In the genomic region with DNA sequence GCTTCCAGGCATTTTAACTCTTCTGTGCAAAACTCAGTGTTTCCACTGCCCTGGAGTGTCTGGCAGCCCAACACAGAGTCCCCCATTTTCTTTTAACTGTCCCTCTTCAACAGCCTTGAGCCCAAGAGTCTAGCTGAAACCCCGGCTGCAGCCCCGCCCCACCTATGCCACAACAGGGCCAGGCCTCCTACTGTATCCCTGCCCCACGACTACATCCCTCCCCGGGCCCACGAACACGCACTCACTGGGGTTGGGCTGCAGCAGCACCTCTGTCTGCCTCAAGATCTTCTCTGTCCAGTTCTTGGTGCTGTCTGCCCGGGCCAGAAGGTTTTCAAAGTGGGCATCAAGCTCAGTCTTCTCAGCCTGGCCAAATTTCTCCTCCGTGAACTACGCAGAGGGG, we compare ENCODE assay signal across 14 cellular contexts. TPM values are rescaled to one million over a fixed set of nuclear protein-coding genes. Genes with fewer than 3 reads are reported as not detected.
A peak's percentile ranks its signal among the peaks of the same experiment; 100 is the strongest.
DNase-seq lines count a peak whose midpoint lies in the region; ATAC-seq and TF ChIP-seq lines count a peak whose summit lies in the region.
"Had no signal": no experiment of that assay in that cellular context is flagged by ENCODE, and none has a peak within 500 bp of the region (broad histone marks: within the 10 kb centered on the region; RNA-seq: fewer than 3 reads in every experiment).

No MANE protein-coding gene starts in this region.

- H3K9me3 ChIP-seq in H9 (ENCODE audit: control insufficient read depth, low read depth, low read length) (no peaks in the 10 kb centered on the region), MM.1S (replicated peaks; ENCODE audit: insufficient read depth, low read length) (no peaks in the 10 kb centered on the region), endodermal cell (ENCODE audit: control insufficient read depth, low read length) (no peaks in the 10 kb centered on the region), psoas muscle (no peaks in the 10 kb centered on the region)
- no peaks in the 10 kb centered on the region for H3K9me3 ChIP-seq in CD4-positive, alpha-beta memory T cell (ENCODE audit: control insufficient read depth in 1 of 2, low read length in 2 of 2)
- H3K9me3 ChIP-seq: left ventricle myocardium inferior, suprapubic skin had no signal

- H4K8ac ChIP-seq in H9 (replicated peaks; ENCODE audit: insufficient read length, low read depth, low read length): no peak overlapping the region

- H3K27ac Mint-ChIP-seq in H9 (peak overlapping the region in 2 of 3 experiments; percentile 53 to 82; a peak in 3 of 7 replicates), endodermal cell (peak overlapping the region; percentile 66)
- peak overlapping the region in 2 of 7 donors; percentile 65 to 72 for H3K27ac Mint-ChIP-seq in CD4-positive, alpha-beta memory T cell

- H3K27me3 ChIP-seq in H9 (ENCODE audit: insufficient read depth, low read length) (no peaks in the 10 kb centered on the region), MM.1S (replicated peaks; ENCODE audit: insufficient read depth, low read length) (no peaks in the 10 kb centered on the region), endodermal cell (ENCODE audit: control insufficient read depth, insufficient read depth, low read length, poor library complexity, severe bottlenecking) (no peaks in the 10 kb centered on the region), psoas muscle (ENCODE audit: insufficient read depth in 3 of 3, low read length in 2 of 3) (no peaks in the 10 kb centered on the region)
- no peaks in the 10 kb centered on the region for H3K27me3 ChIP-seq in CD4-positive, alpha-beta memory T cell (ENCODE audit: insufficient read depth, low read length)
- H3K27me3 ChIP-seq: suprapubic skin had no signal

- no peak overlapping the region for H2BK5ac ChIP-seq in H9 (ENCODE audit: insufficient read length, low read length)

- peaks cover 27% of the 10 kb centered on the region for H3F3A ChIP-seq in MM.1S (ENCODE audit: insufficient read depth, low read length)

- no peak overlapping the region for H3K18ac ChIP-seq in H9 (ENCODE audit: insufficient read length, low read depth, low read length)

- H3K27ac ChIP-seq in H9 (ENCODE audit: insufficient read length, low read depth, low read length): no peak overlapping the region
- H3K27ac ChIP-seq in MM.1S (ENCODE audit: low read length): peak overlapping the region; percentile 80; the same call in 1 of the 2 replicates
- H3K27ac ChIP-seq in endodermal cell (ENCODE audit: low read depth, low read length): peak overlapping the region; percentile 17
- H3K27ac ChIP-seq in psoas muscle: peak overlapping the region; percentile 88
- no peak overlapping the region for H3K27ac ChIP-seq in CD4-positive, alpha-beta memory T cell (ENCODE audit: low read depth, low read length)
- H3K27ac ChIP-seq: left ventricle myocardium inferior, suprapubic skin had no signal

- TF ChIP-seq CTCF in H9 (conservative IDR thresholded peaks at IDR 0.05) (no peak), MM.1S (IDR thresholded peaks at IDR 0.05; ENCODE audit: low read length) (no peak), endodermal cell (conservative IDR thresholded peaks at IDR 0.05) (no peak), psoas muscle (IDR thresholded peaks at IDR 0.05) (no peak)

- peaks cover 11% of the 10 kb centered on the region for H3K79me1 ChIP-seq in H9 (ENCODE audit: insufficient read depth, low read depth, low read length, poor library complexity, severe bottlenecking)

- H3K79me2 ChIP-seq in H9 (ENCODE audit: insufficient read depth, low read length) (no peaks in the 10 kb centered on the region; the same call in 1 of the 2 replicates), MM.1S (ENCODE audit: low read length) (peaks cover 83% of the 10 kb centered on the region)

- intact Hi-C loops in psoas muscle (cut with DNase I): no loop called here
- intact Hi-C loops in CD4-positive, alpha-beta memory T cell (cut with micrococcal nuclease): no loop called here

- no peak for TF ChIP-seq POLR2A in GM18505 (IDR thresholded peaks at IDR 0.05; ENCODE audit: borderline replicate concordance, extremely low read depth, insufficient read depth, insufficient read length)

- no peak overlapping the region for H2BK12ac ChIP-seq in H9 (ENCODE audit: insufficient read length, low read depth, low read length)

- WGBS in H9 (ENCODE audit: extremely low coverage, insufficient read length, low lambda C conversion rate): no CpG with 5 or more reads among the region's 9 CpGs
- WGBS in endodermal cell (ENCODE audit: insufficient coverage in 1 of 2, insufficient read length in 1 of 2), 2 experiments: 90 to 92% methylated on average over 7 to 9 of the region's 9 CpGs
- WGBS in psoas muscle, 3 donors: 72 to 83% (median 76%) methylated on average over 9 of the region's 9 CpGs

- ATAC-seq in psoas muscle: no peak
- no peak for ATAC-seq in GM18505 (IDR thresholded peaks at IDR 0.05; ENCODE audit: unreplicated experiment)

- H3K14ac ChIP-seq in H9 (ENCODE audit: insufficient read depth, low read length): no peak overlapping the region

- no peak overlapping the region for H2BK120ac ChIP-seq in H9 (ENCODE audit: low read depth, low read length, poor library complexity, severe bottlenecking)

- H4K91ac ChIP-seq in H9 (ENCODE audit: insufficient read length, low read depth, low read length): no peak overlapping the region

- no peak overlapping the region for H4K5ac ChIP-seq in H9 (ENCODE audit: insufficient read length, low read depth, low read length)

- no peak overlapping the region for H3K23ac ChIP-seq in H9 (ENCODE audit: insufficient read length, low read depth, low read length)

- no peak overlapping the region for H3K4me2 ChIP-seq in H9 (ENCODE audit: insufficient read depth, insufficient read length, low read length)
- H3K4me2 ChIP-seq in MM.1S (ENCODE audit: low read depth, low read length): peak overlapping the region; percentile 60

- H2AFZ ChIP-seq in H9 (ENCODE audit: low read length) (no peak overlapping the region), MM.1S (ENCODE audit: low read length) (no peak overlapping the region)

- H3K56ac ChIP-seq in H9 (ENCODE audit: insufficient read length, low read depth, low read length): no peak overlapping the region

- H3K27me3 Mint-ChIP-seq in H9 (ENCODE audit: low read depth) (no peaks in the 10 kb centered on the region; the same call in 1 of the 2 replicates), endodermal cell (ENCODE audit: insufficient read depth) (no peaks in the 10 kb centered on the region)
- no peaks in the 10 kb centered on the region for H3K27me3 Mint-ChIP-seq in CD4-positive, alpha-beta memory T cell

- no peak overlapping the region for H3K4ac ChIP-seq in H9 (ENCODE audit: low read depth, low read length)

- H3K9ac ChIP-seq in H9 (ENCODE audit: extremely low read depth, insufficient read length, low read length): no peak overlapping the region
- peak overlapping the region; percentile 28; the same call in 1 of the 2 replicates for H3K9ac ChIP-seq in MM.1S (ENCODE audit: low read length)
- H3K9ac ChIP-seq in endodermal cell (ENCODE audit: extremely low read depth, low read length, poor library complexity, severe bottlenecking): no peak overlapping the region

- H3K4me3 ChIP-seq in MM.1S (ENCODE audit: low read length): 0 out of 2 replicates have a peak overlapping the region, but pooled peaks have one; percentile 2
- H3K4me3 ChIP-seq in endodermal cell (ENCODE audit: low read length): no peak overlapping the region
- H3K4me3 ChIP-seq in psoas muscle: no peak overlapping the region
- H3K4me3 ChIP-seq in CD4-positive, alpha-beta memory T cell (ENCODE audit: low read length in 2 of 2): no peak overlapping the region
- H3K4me3 ChIP-seq: left ventricle myocardium inferior, suprapubic skin had no signal

- H3K4me1 ChIP-seq in H9 (ENCODE audit: insufficient read depth, low read length): no peaks in the 10 kb centered on the region; the same call in 1 of the 2 replicates
- peaks cover 20% of the 10 kb centered on the region for H3K4me1 ChIP-seq in MM.1S (ENCODE audit: low read length)
- H3K4me1 ChIP-seq in endodermal cell (ENCODE audit: control insufficient read depth, insufficient read depth, low read length): no peaks in the 10 kb centered on the region
- H3K4me1 ChIP-seq in psoas muscle: peaks cover 22% of the 10 kb centered on the region
- peaks cover 13% of the 10 kb centered on the region for H3K4me1 ChIP-seq in CD4-positive, alpha-beta memory T cell (ENCODE audit: insufficient read depth, low read length)

- no peaks in the 10 kb centered on the region for H3K9me2 ChIP-seq in MM.1S (replicated peaks; ENCODE audit: insufficient read depth, low read length)

- peaks cover 3% of the 10 kb centered on the region for H3K23me2 ChIP-seq in H9 (ENCODE audit: insufficient read length, low read depth, low read length, poor library complexity, severe bottlenecking)

- H2BK20ac ChIP-seq in H9 (ENCODE audit: low read depth, low read length, poor library complexity, severe bottlenecking): no peak overlapping the region

- no peak overlapping the region for H3K4me3 Mint-ChIP-seq in H9
- H3K4me3 Mint-ChIP-seq in endodermal cell: no peak overlapping the region
- peak overlapping the region in 1 of 8 donors; percentile 37 for H3K4me3 Mint-ChIP-seq in CD4-positive, alpha-beta memory T cell

- peaks cover 6 to 32% of the 10 kb centered on the region in 2 experiments; a peak in 3 of 4 replicates for H3K4me1 Mint-ChIP-seq in H9
- peaks cover 11% of the 10 kb centered on the region for H3K4me1 Mint-ChIP-seq in endodermal cell
- H3K4me1 Mint-ChIP-seq in CD4-positive, alpha-beta memory T cell: peaks cover 12 to 32% (median 22%) of the 10 kb centered on the region in 4 donors

- H4K20me1 ChIP-seq in H9 (ENCODE audit: control insufficient read depth, insufficient read depth, insufficient read length) (no peaks in the 10 kb centered on the region), MM.1S (ENCODE audit: insufficient read depth, low read length) (no peaks in the 10 kb centered on the region)

- DNase-seq in H9 (no peak), MM.1S (no peak), endodermal cell (no peak), psoas muscle (no peak), NCI-H1417 (lab: John Stamatoyannopoulos, UW) (no peak)
- DNase-seq in CD4-positive, alpha-beta memory T cell: no peak
- DNase-seq: activated effector memory CD4-positive, alpha-beta T cell treated with anti-CD3 and anti-CD28 coated beads, Interleukin-2, amount 50 U/mL, for 16 hours; C1 segment of cervical spinal cord; effector CD4-positive, alpha-beta T cell; left ventricle myocardium inferior; NCI-H187; NCI-H446 treated with DMSO at 0.1 percent for 48 hours had no signal

- POLR2A ChIA-PET in CD4-positive, alpha-beta memory T cell (lab: Charles Lee; ENCODE audit: partially characterized antibody): interaction anchor here (1.6 kb wide), 1 partner anchor 14 kb away, joined by 5 read pairs; the partner anchor contains the start of gene MIGA2

- H2BK15ac ChIP-seq in H9 (ENCODE audit: low read depth, low read length): no peak overlapping the region

- no peaks in the 10 kb centered on the region; the same call in 1 of the 2 replicates for H3K36me3 ChIP-seq in MM.1S (replicated peaks; ENCODE audit: insufficient read depth, low read length)
- H3K36me3 ChIP-seq in endodermal cell (ENCODE audit: control insufficient read depth, insufficient read depth, low read length): no peaks in the 10 kb centered on the region
- H3K36me3 ChIP-seq in psoas muscle (ENCODE audit: insufficient read depth in 1 of 2, low read depth in 1 of 2): peaks cover 0 to 35% of the 10 kb centered on the region in 2 donors
- no peaks in the 10 kb centered on the region for H3K36me3 ChIP-seq in CD4-positive, alpha-beta memory T cell (ENCODE audit: insufficient read depth, low read length)

- H3T11ph ChIP-seq in H9 (ENCODE audit: low read length): no peak overlapping the region

- CTCF ChIA-PET in CD4-positive, alpha-beta memory T cell (lab: Charles Lee; ENCODE audit: partially characterized antibody): no interaction called here

- H3K36me3 Mint-ChIP-seq in H9 (ENCODE audit: insufficient read depth in 1 of 3, low read depth in 3 of 3) (peaks cover 8 to 24% (median 11%) of the 10 kb centered on the region in 3 experiments; a peak in 6 of 7 replicates), endodermal cell (ENCODE audit: low read depth) (peaks cover 18% of the 10 kb centered on the region)
- H3K36me3 Mint-ChIP-seq in CD4-positive, alpha-beta memory T cell: peaks cover 4 to 17% of the 10 kb centered on the region in 2 donors

- no peak overlapping the region for H2AK5ac ChIP-seq in H9 (ENCODE audit: insufficient read length, low read length)

- H3K9me3 Mint-ChIP-seq in H9 (no peaks in the 10 kb centered on the region), endodermal cell (no peaks in the 10 kb centered on the region)
- no peaks in the 10 kb centered on the region for H3K9me3 Mint-ChIP-seq in CD4-positive, alpha-beta memory T cell

RNA-seq across cellular contexts. Expression of gene SH3GLB2, which starts 6.1 kb away (rescaled TPM):
- total RNA-seq in H9 (2021) (69.0 and 69.5 TPM in 2 replicates), endodermal cell (10 to 100 TPM; 86.9 to 98.1 TPM), psoas muscle (10 to 100 TPM; 33.8 to 56.8 (median 45.1) TPM)
- 82.3 TPM for polyA plus RNA-seq in endodermal cell (2013, experiment 1 of 2)
- polyA plus RNA-seq in endodermal cell (2013, experiment 2 of 2): 77.3 TPM
- 10 to 100 TPM; 22.2 to 33.5 (median 28.0) TPM for polyA plus RNA-seq in psoas muscle
- 100 to 1,000 TPM; 111 to 113 TPM for total RNA-seq in CD4-positive, alpha-beta memory T cell
- 10 to 100 TPM; 23.8 to 43.5 TPM for polyA plus RNA-seq in CD4-positive, alpha-beta memory T cell

RNA-seq across cellular contexts. Expression of gene MIGA2, which starts 14.4 kb away (rescaled TPM):
- total RNA-seq in H9 (2021) (37.8 and 38.8 TPM in 2 replicates), endodermal cell (10 to 100 TPM; 41.4 to 41.5 TPM), psoas muscle (10 to 100 TPM in 3 of 4 donors, 1 to 10 TPM in 1; 8.4 to 17.8 (median 14.8) TPM)
- polyA plus RNA-seq in endodermal cell (2013, experiment 1 of 2): 23.0 TPM
- polyA plus RNA-seq in endodermal cell (2013, experiment 2 of 2): 17.8 TPM
- 10 to 100 TPM; 12.7 to 18.1 (median 13.7) TPM for polyA plus RNA-seq in psoas muscle
- total RNA-seq in CD4-positive, alpha-beta memory T cell: 10 to 100 TPM; 80.5 to 84.2 TPM
- polyA plus RNA-seq in CD4-positive, alpha-beta memory T cell: 10 to 100 TPM in 1 of 2 donors, 1 to 10 TPM in 1; 6.6 to 11.6 TPM

RNA-seq across cellular contexts. Expression of gene DOLPP1, which starts 58.9 kb away (rescaled TPM):
- 42.6 and 43.3 TPM in 2 replicates for total RNA-seq in H9 (2021)
- 10 to 100 TPM; 30.1 to 30.4 TPM for total RNA-seq in endodermal cell
- 28.6 TPM for polyA plus RNA-seq in endodermal cell (2013, experiment 1 of 2)
- 25.3 TPM for polyA plus RNA-seq in endodermal cell (2013, experiment 2 of 2)
- 1 to 10 TPM; 2.1 to 4.7 (median 4.2) TPM for total RNA-seq in psoas muscle
- 1 to 10 TPM; 2.3 to 5.2 (median 4.7) TPM for polyA plus RNA-seq in psoas muscle
- total RNA-seq in CD4-positive, alpha-beta memory T cell: 10 to 100 TPM; 11.4 to 13.0 TPM
- 10 to 100 TPM; 10.1 to 12.8 TPM for polyA plus RNA-seq in CD4-positive, alpha-beta memory T cell

Comparison
In these comparisons a context has a peak if more than half of its experiments do, and no peak if none do; other contexts are left out.
1. H3K27ac ChIP-seq: peak in MM.1S (single experiment), endodermal cell (single experiment) and psoas muscle (single experiment); none in H9 (single experiment) and CD4-positive, alpha-beta memory T cell (single experiment).